In genomic region chr5:91379602-91380490, GRCh38 we compare ENCODE assay signal across 8 cellular contexts. TPM values are rescaled to one million over a fixed set of nuclear protein-coding genes. Genes with fewer than 3 reads are reported as not detected.
A peak's percentile ranks its signal among the peaks of the same experiment; 100 is the strongest.
DNase-seq lines count a peak whose midpoint lies in the region; ATAC-seq, FAIRE-seq and TF ChIP-seq lines count a peak whose summit lies in the region.

No MANE protein-coding gene starts in this region.

- H3K27ac ChIP-seq in angular gyrus (ENCODE audit: low read depth, low read length) = peak overlapping the region; percentile 99
- H3K27ac ChIP-seq in right atrium auricular region = peak overlapping the region; percentile 99
- H3K27ac ChIP-seq in psoas muscle = peak overlapping the region; percentile 99

- H3K27me3 ChIP-seq in right atrium auricular region (no peaks in the 10 kb centered on the region), psoas muscle (ENCODE audit: insufficient read depth in 3 of 3, low read length in 2 of 3) (no peaks in the 10 kb centered on the region)

- H3K4me1 Mint-ChIP-seq in T-helper 1 cell treated with Interleukin-12 subunit alpha and Interleukin-12 subunit beta and Interleukin-4 antibody, amounts not matched to agents 30 μg/mL and 1 μg/mL, for 36 hours (ENCODE audit: low read depth) = peaks cover 37% of the 10 kb centered on the region

- peak; percentile 48 for TF ChIP-seq POLR2A in GM15510 (IDR thresholded peaks at IDR 0.05; ENCODE audit: borderline replicate concordance, extremely low read depth, insufficient read length)

- H3K27me3 Mint-ChIP-seq in T-helper 1 cell treated with Interleukin-12 subunit alpha and Interleukin-12 subunit beta and Interleukin-4 antibody, amounts not matched to agents 30 μg/mL and 1 μg/mL, for 36 hours (ENCODE audit: low read depth) = no peaks in the 10 kb centered on the region

- peak overlapping the region; percentile 99 for H3K4me3 Mint-ChIP-seq in T-helper 1 cell treated with Interleukin-12 subunit alpha and Interleukin-12 subunit beta and Interleukin-4 antibody, amounts not matched to agents 30 μg/mL and 1 μg/mL, for 36 hours

- H3K4me3 ChIP-seq in right atrium auricular region (peak overlapping the region; percentile 66 to 73), psoas muscle (peak overlapping the region; percentile 77)

- 1% methylated on average over 51 to 73 of the region's 73 CpGs for WGBS in psoas muscle, 3 donors

- peak; percentile 90 for FAIRE-seq in urothelium cell line (lab: Jason Lieb, UNC)

- DNase-seq in NCI-H146 treated with DMSO at 0.1 percent for 48 hours (lab: John Stamatoyannopoulos, UW; ENCODE audit: unreplicated experiment) (peak; percentile 84), right atrium auricular region (ENCODE audit: low spot score) (peak; percentile 93), psoas muscle (peak; percentile 93 to 96), urothelium cell line (ENCODE audit: low spot score) (peak; percentile 86)

- TF ChIP-seq CTCF in right atrium auricular region (IDR thresholded peaks at IDR 0.05) (no peak), psoas muscle (IDR thresholded peaks at IDR 0.05) (no peak)

- H3K36me3 ChIP-seq in right atrium auricular region = peaks cover 16% of the 10 kb centered on the region
- H3K36me3 ChIP-seq in psoas muscle (ENCODE audit: insufficient read depth in 1 of 2, low read depth in 1 of 2) = peaks cover 0 to 41% of the 10 kb centered on the region in 2 donors

- ATAC-seq in HG02884 (IDR thresholded peaks at IDR 0.05; ENCODE audit: unreplicated experiment) = peak; percentile 52
- peak; percentile 74 to 79 (median 76) for ATAC-seq in psoas muscle

- peaks cover 0 to 36% of the 10 kb centered on the region in 2 donors for H3K4me1 ChIP-seq in right atrium auricular region
- H3K4me1 ChIP-seq in psoas muscle = peaks cover 48% of the 10 kb centered on the region

- no peaks in the 10 kb centered on the region for H3K9me3 Mint-ChIP-seq in T-helper 1 cell treated with Interleukin-12 subunit alpha and Interleukin-12 subunit beta and Interleukin-4 antibody, amounts not matched to agents 30 μg/mL and 1 μg/mL, for 36 hours

- intact Hi-C loops in psoas muscle (cut with DNase I) = loop anchor here in 1 of 2 donors (5.0 to 10.0 kb wide), 3 partner anchors 68 to 515 kb away; no protein-coding TSS in a partner anchor

- peak overlapping the region; percentile 100 for H3K27ac Mint-ChIP-seq in T-helper 1 cell treated with Interleukin-12 subunit alpha and Interleukin-12 subunit beta and Interleukin-4 antibody, amounts not matched to agents 30 μg/mL and 1 μg/mL, for 36 hours

- H3K36me3 Mint-ChIP-seq in T-helper 1 cell treated with Interleukin-12 subunit alpha and Interleukin-12 subunit beta and Interleukin-4 antibody, amounts not matched to agents 30 μg/mL and 1 μg/mL, for 36 hours (ENCODE audit: low read depth) = peaks cover 12% of the 10 kb centered on the region

- no peaks in the 10 kb centered on the region for H3K9me3 ChIP-seq in right atrium auricular region
- H3K9me3 ChIP-seq in psoas muscle = no peaks in the 10 kb centered on the region

RNA-seq across cellular contexts. Expression of gene ARRDC3, which starts 3.3 kb away (rescaled TPM):
- total RNA-seq in right atrium auricular region (10 to 100 TPM; 11.2 to 15.2 TPM), psoas muscle (100 to 1,000 TPM in 1 of 4 donors, 10 to 100 TPM in 3; 28.6 to 122 (median 59.2) TPM)
- polyA plus RNA-seq in psoas muscle = 100 to 1,000 TPM in 1 of 3 donors, 10 to 100 TPM in 2; 30.9 to 137 (median 63.2) TPM

Comparison
In these comparisons a context has a peak if more than half of its experiments do, and no peak if none do; other contexts are left out.
1. Peak in every context shown above with its lines: DNase-seq, ATAC-seq, H3K4me3 ChIP-seq and H3K27ac ChIP-seq.